ENCODE assay signal across 1 cellular context in the genomic region with DNA sequence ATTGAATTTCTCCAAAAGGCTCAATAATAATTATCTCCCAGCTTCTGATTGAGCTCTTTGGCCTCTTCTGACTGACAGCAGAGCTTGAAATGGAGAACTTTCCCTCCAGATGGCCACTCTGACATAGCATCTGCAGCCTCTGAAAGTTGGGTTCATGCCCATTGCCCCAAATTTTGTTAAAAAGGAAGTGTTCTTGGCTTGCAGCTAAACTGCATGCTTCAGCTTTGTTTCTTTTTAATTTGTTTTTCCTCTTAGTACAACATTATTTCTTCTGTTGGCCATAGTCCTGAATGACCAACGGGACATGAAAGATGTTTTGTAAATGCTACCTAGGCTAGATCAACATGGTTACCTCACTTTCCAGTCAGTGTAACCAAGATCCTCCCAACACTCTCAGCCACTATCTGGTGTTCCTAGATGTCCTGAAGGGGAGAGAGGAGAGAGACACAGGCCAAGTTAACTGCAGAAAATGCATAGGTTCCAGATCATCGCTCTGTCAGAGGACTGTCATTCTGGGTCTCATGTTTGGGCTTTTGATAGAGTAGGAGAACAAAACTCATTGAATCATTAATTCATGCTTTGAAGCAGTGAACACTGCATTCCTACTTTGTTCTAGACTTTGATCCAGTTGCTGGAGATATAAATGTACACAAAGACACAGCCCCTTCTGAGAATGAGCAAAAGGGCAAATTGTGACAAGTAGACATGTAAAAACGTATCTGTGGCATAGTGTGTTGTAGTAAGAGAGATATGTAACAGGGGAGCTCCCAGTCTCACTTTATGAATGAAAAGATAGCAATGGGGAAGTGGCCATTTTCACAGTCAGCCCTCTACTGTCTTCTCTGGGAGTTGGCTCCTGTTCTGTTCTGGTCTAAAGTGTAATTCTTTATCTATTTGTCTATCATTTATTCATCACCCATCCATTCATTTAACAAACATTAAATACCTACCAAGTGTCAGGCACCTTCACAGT.
TF ChIP-seq lines count a peak whose summit lies in the region.

No MANE protein-coding gene starts in this region.

TF ChIP-seq in H1, 55 proteins besides CTCF, POLR2A, EP300 and RAD21:
- no peak for TF ChIP-seq GTF2F1 (IDR thresholded peaks at IDR 0.05; ENCODE audit: borderline replicate concordance, low read depth, low read length)
